ENCODE assay signal across 26 cellular contexts in genomic region chr1:33323663-33324477, GRCh38. TPM values are rescaled to one million over a fixed set of nuclear protein-coding genes. Genes with fewer than 3 reads are reported as not detected.
DNase-seq lines count a peak whose midpoint lies in the region; FAIRE-seq and TF ChIP-seq lines count a peak whose summit lies in the region.
"Had no signal": no experiment of that assay in that cellular context is flagged by ENCODE, and none has a peak within 500 bp of the region (broad histone marks: within the 10 kb centered on the region; RNA-seq: fewer than 3 reads in every experiment).

No MANE protein-coding gene starts in this region.

- no peaks in the 10 kb centered on the region for H3K27me3 Mint-ChIP-seq in Caco-2 (ENCODE audit: insufficient read depth, unreplicated experiment)
- no peaks in the 10 kb centered on the region for H3K27me3 Mint-ChIP-seq in osteocyte (ENCODE audit: unreplicated experiment)
- H3K27me3 Mint-ChIP-seq: activated CD8-positive, alpha-beta T cell treated with anti-CD3 and anti-CD28 coated beads for 36 hours; activated naive CD8-positive, alpha-beta T cell treated with anti-CD3 and anti-CD28 coated beads, Interleukin-2, amount 10 ng/mL, durations not matched to agents 7 days and 5 days had no signal

- intact Hi-C loops in Caco-2 (cut with micrococcal nuclease; ENCODE audit: unreplicated experiment) (no loop called here), endothelial cell of umbilical vein (cut with micrococcal nuclease) (no loop called here), sigmoid colon (cut with DNase I) (no loop called here)

- no peaks in the 10 kb centered on the region for H4K20me1 ChIP-seq in endothelial cell of umbilical vein (replicated peaks; ENCODE audit: control insufficient read depth, extremely low read depth, insufficient read depth, low read length)

- no peaks in the 10 kb centered on the region for H3K4me1 ChIP-seq in Caco-2
- H3K4me1 ChIP-seq in endothelial cell of umbilical vein (ENCODE audit: control insufficient read depth, extremely low read depth, insufficient read depth, low read length) = no peaks in the 10 kb centered on the region
- H3K4me1 ChIP-seq in sigmoid colon = peaks cover 0 to 42% (median 25%) of the 10 kb centered on the region in 4 donors

- no peak for TF ChIP-seq EP300 in sigmoid colon (IDR thresholded peaks at IDR 0.05)

- no peak overlapping the region for H3K9ac ChIP-seq in endothelial cell of umbilical vein (replicated peaks; ENCODE audit: extremely low read depth, insufficient read depth, low read length)

- CTCF ChIA-PET in Caco-2 (lab: Charles Lee) (no interaction called here), endothelial cell of umbilical vein (lab: Charles Lee) (interaction anchor here (0.9 to 1.7 kb wide), 4 partner anchors 8 to 147 kb away, joined by 3 to 5 read pairs (median 3); no protein-coding TSS in a partner anchor)

- no peak for FAIRE-seq in endothelial cell of umbilical vein (lab: Jason Lieb, UNC)
- FAIRE-seq: D721Med had no signal

- no peaks in the 10 kb centered on the region for H3K9me3 ChIP-seq in Caco-2
- H3K9me3 ChIP-seq in endothelial cell of umbilical vein (replicated peaks; ENCODE audit: control insufficient read depth, insufficient read depth, low read length) = no peaks in the 10 kb centered on the region
- H3K9me3 ChIP-seq in sigmoid colon = no peaks in the 10 kb centered on the region
- H3K9me3 ChIP-seq: testis had no signal

- H3K79me2 ChIP-seq in endothelial cell of umbilical vein (ENCODE audit: control insufficient read depth, insufficient read depth, low read length) = peaks cover 2% of the 10 kb centered on the region

- no peak overlapping the region for H3K4me3 ChIP-seq in Caco-2 (ENCODE audit: low read depth, low read length)
- H3K4me3 ChIP-seq in endothelial cell of umbilical vein (replicated peaks in 1 of 3; ENCODE audit: insufficient read depth in 1 of 3, low read depth in 1 of 3, low read length in 3 of 3) = no peak overlapping the region
- H3K4me3 ChIP-seq in sigmoid colon = no peak overlapping the region
- H3K4me3 ChIP-seq: lung, testis had no signal

- POLR2A ChIA-PET in Caco-2 (lab: Charles Lee) (no interaction called here), endothelial cell of umbilical vein (lab: Charles Lee) (no interaction called here)

- no peak for DNase-seq in Caco-2
- DNase-seq in endothelial cell of umbilical vein (ENCODE audit: low read depth, low spot score) = no peak
- peak; percentile 64 for DNase-seq in sigmoid colon
- DNase-seq in activated CD4-positive, alpha-beta T cell treated with anti-CD3 and anti-CD28 coated beads, Interleukin-2, amount 50 U/mL, for 48 hours = no peak
- DNase-seq in DMS 273 (lab: John Stamatoyannopoulos, UW; ENCODE audit: unreplicated experiment) = no peak
- DNase-seq in osteocyte (ENCODE audit: extremely low spot score, unreplicated experiment) = no peak
- DNase-seq in HPDE6-E6E7 (ENCODE audit: extremely low spot score) = no peak
- DNase-seq: activated CD4-positive, CD25-positive, alpha-beta regulatory T cell treated with anti-CD3 and anti-CD28 coated beads, Interleukin-2, amount 50 U/mL, for 72 hours; activated CD8-positive, alpha-beta T cell treated with anti-CD3 and anti-CD28 coated beads for 36 hours; activated naive CD8-positive, alpha-beta T cell treated with anti-CD3 and anti-CD28 coated beads, Interleukin-2, amount 10 ng/mL, durations not matched to agents 7 days and 5 days; C1 segment of cervical spinal cord; effector CD8-positive, alpha-beta T cell; EL; Karpas-422; NCI-H1694 treated with DMSO at 0.1 percent for 48 hours; NCI-H2171; NCI-H510A treated with DMSO at 0.1 percent for 48 hours; nucleus accumbens; stimulated activated CD4-positive, alpha-beta T cell treated with anti-CD3 and anti-CD28 coated beads, Interleukin-4, amount 100 ng/mL, for 1 hour; stimulated activated naive CD4-positive, alpha-beta T cell; testis had no signal

- H3K9me1 ChIP-seq in endothelial cell of umbilical vein (replicated peaks; ENCODE audit: control insufficient read depth, extremely low read depth, insufficient read depth, low read length) = no peaks in the 10 kb centered on the region

- 0 out of 2 replicates have a peak overlapping the region, but pooled peaks have one; percentile 2 for H3K27ac ChIP-seq in VCaP
- no peak overlapping the region for H3K27ac ChIP-seq in endothelial cell of umbilical vein (ENCODE audit: insufficient read depth, low read depth, low read length)
- peak overlapping the region in 3 of 4 donors; percentile 11 to 41 (median 21) for H3K27ac ChIP-seq in sigmoid colon

- H3K36me3 ChIP-seq in Caco-2 (ENCODE audit: control insufficient read depth, insufficient read depth, low read length) (peaks cover 2% of the 10 kb centered on the region), endothelial cell of umbilical vein (ENCODE audit: control insufficient read depth in 2 of 2, extremely low read depth in 1 of 2, insufficient read depth in 2 of 2, low read length in 2 of 2) (peaks cover 30 to 54% of the 10 kb centered on the region in 2 experiments), sigmoid colon (peaks cover 43 to 66% (median 58%) of the 10 kb centered on the region in 4 donors)

- H3K4me2 ChIP-seq in endothelial cell of umbilical vein (ENCODE audit: insufficient read depth, low read length) = no peak overlapping the region

- no peak overlapping the region for H2AFZ ChIP-seq in endothelial cell of umbilical vein (ENCODE audit: low read depth, low read length)

- H3K4me1 Mint-ChIP-seq in Caco-2 (ENCODE audit: low read depth, unreplicated experiment) (no peaks in the 10 kb centered on the region), osteocyte (ENCODE audit: unreplicated experiment) (peaks cover 2% of the 10 kb centered on the region)

- H3K27me3 ChIP-seq in Caco-2 (replicated peaks; ENCODE audit: control insufficient read depth, insufficient read depth, low read length) = no peaks in the 10 kb centered on the region
- H3K27me3 ChIP-seq in endothelial cell of umbilical vein (ENCODE audit: control insufficient read depth in 2 of 2, insufficient read depth in 2 of 2, low read length in 2 of 2) = no peaks in the 10 kb centered on the region
- no peaks in the 10 kb centered on the region for H3K27me3 ChIP-seq in sigmoid colon
- H3K27me3 ChIP-seq: testis had no signal

- H3K4me3 Mint-ChIP-seq in Caco-2 (ENCODE audit: unreplicated experiment) (no peak overlapping the region), osteocyte (ENCODE audit: unreplicated experiment) (no peak overlapping the region)
- H3K4me3 Mint-ChIP-seq: activated CD8-positive, alpha-beta T cell treated with anti-CD3 and anti-CD28 coated beads for 36 hours; activated naive CD8-positive, alpha-beta T cell treated with anti-CD3 and anti-CD28 coated beads, Interleukin-2, amount 10 ng/mL, durations not matched to agents 7 days and 5 days had no signal

- dilution Hi-C loops in endothelial cell of umbilical vein (cut with MboI; ENCODE audit: extremely low pct_ligation_motif_present, low sequenced_read_pairs) = no loop called here

- WGBS in sigmoid colon, 2 donors = 84 to 94% methylated on average over 14 of the region's 14 CpGs

- H3K36me3 Mint-ChIP-seq in Caco-2 (ENCODE audit: insufficient read depth, unreplicated experiment) (peaks cover 27% of the 10 kb centered on the region), osteocyte (ENCODE audit: unreplicated experiment) (peaks cover 49% of the 10 kb centered on the region)

- H3K9me3 Mint-ChIP-seq in Caco-2 (ENCODE audit: unreplicated experiment) (no peaks in the 10 kb centered on the region), osteocyte (ENCODE audit: unreplicated experiment) (no peaks in the 10 kb centered on the region)
- H3K9me3 Mint-ChIP-seq: activated CD8-positive, alpha-beta T cell treated with anti-CD3 and anti-CD28 coated beads for 36 hours; activated naive CD8-positive, alpha-beta T cell treated with anti-CD3 and anti-CD28 coated beads, Interleukin-2, amount 10 ng/mL, durations not matched to agents 7 days and 5 days had no signal

- no peak for TF ChIP-seq CTCF in Caco-2 (IDR thresholded peaks at IDR 0.05; ENCODE audit: insufficient read depth in 1 of 2, low read depth in 1 of 2, low read length in 1 of 2, severe bottlenecking in 1 of 2, unreplicated experiment in 1 of 2)
- no peak for TF ChIP-seq CTCF in VCaP (conservative IDR thresholded peaks at IDR 0.05)
- no peak for TF ChIP-seq CTCF in endothelial cell of umbilical vein (IDR thresholded peaks at IDR 0.05; ENCODE audit: extremely low read depth in 1 of 2, insufficient read depth in 1 of 2, low read depth in 1 of 2, low read length in 2 of 2)
- no peak for TF ChIP-seq CTCF in sigmoid colon (IDR thresholded peaks at IDR 0.05)
- no peak for TF ChIP-seq CTCF in osteocyte (IDR thresholded peaks at IDR 0.05)

- H3K27ac Mint-ChIP-seq in Caco-2 (ENCODE audit: unreplicated experiment) (no peak overlapping the region), osteocyte (ENCODE audit: unreplicated experiment) (no peak overlapping the region)
- H3K27ac Mint-ChIP-seq: activated CD8-positive, alpha-beta T cell treated with anti-CD3 and anti-CD28 coated beads for 36 hours; activated naive CD8-positive, alpha-beta T cell treated with anti-CD3 and anti-CD28 coated beads, Interleukin-2, amount 10 ng/mL, durations not matched to agents 7 days and 5 days had no signal

- BruUV-seq in Caco-2 (replicated peaks; lab: Mats Ljungman, UMichigan) = TSS peak; percentile 12
- BruUV-seq in endothelial cell of umbilical vein (replicated peaks; lab: Mats Ljungman, UMichigan) = TSS peak; percentile 59

- TF ChIP-seq POLR2A in endothelial cell of umbilical vein (IDR thresholded peaks at IDR 0.05; ENCODE audit: low read depth, low read length) = no peak
- TF ChIP-seq POLR2A in sigmoid colon (IDR thresholded peaks at IDR 0.05) = no peak

TF ChIP-seq in endothelial cell of umbilical vein, 7 proteins besides CTCF, POLR2A, EP300 and RAD21 (continues in another document):
- TF ChIP-seq, protein P1, sequence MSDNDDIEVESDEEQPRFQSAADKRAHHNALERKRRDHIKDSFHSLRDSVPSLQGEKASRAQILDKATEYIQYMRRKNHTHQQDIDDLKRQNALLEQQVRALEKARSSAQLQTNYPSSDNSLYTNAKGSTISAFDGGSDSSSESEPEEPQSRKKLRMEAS (IDR thresholded peaks at IDR 0.05; ENCODE audit: insufficient read depth, insufficient read length) = no peak
- TF ChIP-seq POLR2AphosphoS5 (IDR thresholded peaks at IDR 0.05; ENCODE audit: insufficient read depth, low read depth, low read length) = no peak
- TF ChIP-seq EZH2 (IDR thresholded peaks at IDR 0.05; ENCODE audit: borderline replicate concordance, low read depth, low read length, severe bottlenecking) = no peak

RNA-seq across cellular contexts. Expression of gene A3GALT2, which starts 3.0 kb away (rescaled TPM):
- not detected in 2 replicates for total RNA-seq in Caco-2 (2022)
- not detected in 2 replicates for total RNA-seq in endothelial cell of umbilical vein
- polyA plus RNA-seq in endothelial cell of umbilical vein = 0.11 TPM in 1 of 2 replicates, not detected in the other
- not detected in 2 replicates for polyA plus RNA-seq in endothelial cell of umbilical vein (2011; cell fraction: cytosol; rRNA removed)
- not detected in 2 replicates for polyA plus RNA-seq in endothelial cell of umbilical vein (2011; cell fraction: nucleus; rRNA removed)
- not detected in 2 replicates for polyA plus RNA-seq in endothelial cell of umbilical vein (2012)
- not detected in 2 replicates for polyA minus RNA-seq in endothelial cell of umbilical vein
- not detected for polyA minus RNA-seq in endothelial cell of umbilical vein (2011; cell fraction: cytosol; rRNA and poly(A)+ RNA removed)
- 0.43 TPM in 1 of 2 replicates, not detected in the other for polyA minus RNA-seq in endothelial cell of umbilical vein (2011; cell fraction: nucleus; rRNA and poly(A)+ RNA removed)
- total RNA-seq in sigmoid colon = not detected
- not detected for polyA plus RNA-seq in sigmoid colon
- total RNA-seq in osteocyte = 0.35 TPM in 1 of 2 replicates, not detected in the other
- total RNA-seq: activated CD8-positive, alpha-beta T cell treated with anti-CD3 and anti-CD28 coated beads for 36 hours; kidney epithelial cell; renal cortical epithelial cell had no signal
